13 cellular contexts compared by ENCODE assay signal in genomic region chr6:31708224-31708623, GRCh38. TPM values are rescaled to one million over a fixed set of nuclear protein-coding genes. Genes with fewer than 3 reads are reported as not detected.
"Had no signal": no experiment of that assay in that cellular context is flagged by ENCODE, and none has a peak within 500 bp of the region (broad histone marks: within the 10 kb centered on the region; RNA-seq: fewer than 3 reads in every experiment).

No MANE protein-coding gene starts in this region.

- H2AFZ ChIP-seq: GM23248 had no signal

- H3K4me2 ChIP-seq: KMS-11 had no signal

- H3K27ac ChIP-seq: GM23248, HL-60, KMS-11 had no signal

- H3K4me3 ChIP-seq: GM23248, HAP-1 had no signal

- ATAC-seq: HCT116 had no signal

- H3K36me3 ChIP-seq: HAP-1 had no signal

- H3K9ac ChIP-seq: GM23248, KMS-11 had no signal

- H3K9me3 ChIP-seq: HAP-1 had no signal

- DNase-seq: GM23248, GOT3, H7, IMR-90, Karpas-422, KBM-7 had no signal

RNA-seq across cellular contexts. Expression of gene LY6G6F, which starts 1.6 kb away (rescaled TPM):
- total RNA-seq: GM23248, H4, H7, HT1080, IMR-90, LHCN-M2 had no signal
- polyA plus RNA-seq: GM23248, IMR-90 had no signal

RNA-seq across cellular contexts. Expression of gene LY6G6D, which starts 6.9 kb away (rescaled TPM):
- total RNA-seq: GM23248, H4, HT1080, IMR-90, LHCN-M2 had no signal
- polyA plus RNA-seq: GM23248, IMR-90 had no signal

RNA-seq across cellular contexts. Expression of gene LY6G6C, which starts 13.3 kb away (rescaled TPM):
- total RNA-seq: GM23248, H4, H7, HT1080, IMR-90, LHCN-M2 had no signal
- polyA plus RNA-seq: GM23248, IMR-90 had no signal

RNA-seq across cellular contexts. Expression of gene MPIG6B, which starts 14.9 kb away (rescaled TPM):
- total RNA-seq: GM23248, H4, H7, HT1080, IMR-90, LHCN-M2 had no signal
- polyA plus RNA-seq: GM23248, IMR-90 had no signal
